In genomic region chr1:77582905-77583304, GRCh38 we compare ENCODE assay signal across 25 cellular contexts.
DNase-seq lines count a peak whose midpoint lies in the region; ATAC-seq and TF ChIP-seq lines count a peak whose summit lies in the region.
"Had no signal": no experiment of that assay in that cellular context is flagged by ENCODE, and none has a peak within 500 bp of the region (broad histone marks: within the 10 kb centered on the region; RNA-seq: fewer than 3 reads in every experiment).

No MANE protein-coding gene starts in this region.

- no peak overlapping the region for H2AFZ ChIP-seq in MM.1S (ENCODE audit: low read length)
- H2AFZ ChIP-seq: neural progenitor cell had no signal

- peaks cover 9% of the 10 kb centered on the region; the same call in 1 of the 2 replicates for H3K36me3 ChIP-seq in MM.1S (replicated peaks; ENCODE audit: insufficient read depth, low read length)
- H3K36me3 ChIP-seq: colonic mucosa, prostate gland had no signal

- peak; percentile 21 for DNase-seq in germinal center (ENCODE audit: low spot score)
- no peak for DNase-seq in DMS 273 (lab: John Stamatoyannopoulos, UW; ENCODE audit: unreplicated experiment)
- no peak for DNase-seq in midbrain (lab: John Stamatoyannopoulos, UW)
- DNase-seq in MM.1S: no peak
- DNase-seq: activated CD4-positive, alpha-beta T cell treated with anti-CD3 and anti-CD28 coated beads, Interleukin-2, amount 50 U/mL, for 1 hour; activated effector memory CD4-positive, alpha-beta T cell treated with Interleukin-2 at 50 U/mL for 16 hours; brain microvascular endothelial cell; colonic mucosa; DMS 273 treated with DMSO at 0.1 percent for 48 hours; heart right ventricle; immature natural killer cell; NCI-H1417; NK-92 treated with Interleukin-12 subunit alpha and Interleukin-12 subunit beta, amount 100 ng/mL, for 24 hours; stimulated activated CD4-positive, alpha-beta T cell treated with anti-CD3 and anti-CD28 coated beads, Interleukin-2, amount 100 ng/mL, for 24 hours; stimulated activated naive CD8-positive, alpha-beta T cell treated with anti-CD3 and anti-CD28 coated beads, Interleukin-15, Interleukin-2, amounts not matched to agents 100 U/mL and 50 U/mL, for 24 hours; T-helper 2 cell; tibial artery; WERI-Rb-1 had no signal

- H3K4me1 ChIP-seq in MM.1S (ENCODE audit: low read length): no peaks in the 10 kb centered on the region
- H3K4me1 ChIP-seq: colonic mucosa, HAP-1, heart right ventricle, neural progenitor cell, prostate gland had no signal

- H3F3A ChIP-seq in MM.1S (ENCODE audit: insufficient read depth, low read length): no peaks in the 10 kb centered on the region

- H3K9me2 ChIP-seq in MM.1S (replicated peaks; ENCODE audit: insufficient read depth, low read length): no peaks in the 10 kb centered on the region

- 0 out of 2 replicates have a peak, but pooled peaks cover 4% of the 10 kb centered on the region for H3K79me2 ChIP-seq in MM.1S (ENCODE audit: low read length)

- no peaks in the 10 kb centered on the region for H3K27me3 ChIP-seq in MM.1S (replicated peaks; ENCODE audit: insufficient read depth, low read length)
- H3K27me3 ChIP-seq: brain microvascular endothelial cell, colonic mucosa, heart right ventricle, neural progenitor cell, tibial artery had no signal

- no peak overlapping the region for H3K27ac ChIP-seq in MM.1S (ENCODE audit: low read length)
- H3K27ac ChIP-seq: brain microvascular endothelial cell, colonic mucosa, heart right ventricle, neural progenitor cell, prostate gland, tibial artery, WERI-Rb-1 had no signal

- no peaks in the 10 kb centered on the region for H3K9me3 ChIP-seq in MM.1S (replicated peaks; ENCODE audit: insufficient read depth, low read length)
- H3K9me3 ChIP-seq: colonic mucosa, HAP-1, heart right ventricle, prostate gland, tibial artery had no signal

- H3K9ac ChIP-seq in MM.1S (ENCODE audit: low read length): no peak overlapping the region
- H3K9ac ChIP-seq: neural progenitor cell had no signal

- peak; percentile 59 for ATAC-seq in GM18858 (IDR thresholded peaks at IDR 0.05; ENCODE audit: unreplicated experiment)
- ATAC-seq in GM21390 (IDR thresholded peaks at IDR 0.05; ENCODE audit: unreplicated experiment): peak; percentile 79
- peak; percentile 61 for ATAC-seq in HG03095 (IDR thresholded peaks at IDR 0.05; ENCODE audit: unreplicated experiment)
- ATAC-seq in HG02981 (IDR thresholded peaks at IDR 0.05; ENCODE audit: unreplicated experiment): no peak
- ATAC-seq: heart right ventricle; stimulated activated naive CD8-positive, alpha-beta T cell treated with anti-CD3 and anti-CD28 coated beads, Interleukin-15, Interleukin-2, amounts not matched to agents 100 U/mL and 50 U/mL, for 24 hours had no signal

- H4K20me1 ChIP-seq in MM.1S (ENCODE audit: insufficient read depth, low read length): no peaks in the 10 kb centered on the region

- no peak overlapping the region for H3K4me2 ChIP-seq in MM.1S (ENCODE audit: low read depth, low read length)
- H3K4me2 ChIP-seq: neural progenitor cell had no signal

- H3K4me3 ChIP-seq in MM.1S (ENCODE audit: low read length): no peak overlapping the region
- H3K4me3 ChIP-seq: colonic mucosa, HAP-1, heart right ventricle, neural progenitor cell, prostate gland, tibial artery had no signal

- no peak for TF ChIP-seq CTCF in MM.1S (IDR thresholded peaks at IDR 0.05; ENCODE audit: low read length)
